In genomic region chr12:72273499-72273837, GRCh38 we compare ENCODE assay signal across 11 cellular contexts. TPM values are rescaled to one million over a fixed set of nuclear protein-coding genes. Genes with fewer than 3 reads are reported as not detected.
DNase-seq lines count a peak whose midpoint lies in the region; ATAC-seq, FAIRE-seq and TF ChIP-seq lines count a peak whose summit lies in the region.
"Had no signal": no experiment of that assay in that cellular context is flagged by ENCODE, and none has a peak within 500 bp of the region (broad histone marks: within the 10 kb centered on the region; RNA-seq: fewer than 3 reads in every experiment).

No MANE protein-coding gene starts in this region.

- POLR2A ChIA-PET in A549 (lab: Yijun Ruan, JAX) = no interaction called here

- no peak overlapping the region for H3K4me3 Mint-ChIP-seq in activated T-helper 1 cell treated with anti-CD3 and anti-CD28 coated beads, Interleukin-12 subunit alpha, Interleukin-12 subunit beta, Interleukin-2, Interleukin-4 antibody, amounts not matched to agents 30 ng/mL and 10 ng/mL and 1 ng/mL, durations not matched to agents 14 hours and 24 hours and 36 hours

- H3K4me1 ChIP-seq in A549 (peaks cover 2% of the 10 kb centered on the region; the same call in 1 of the 3 replicates), fibroblast of lung (ENCODE audit: control insufficient read depth, extremely low read depth, insufficient read depth, low read length) (no peaks in the 10 kb centered on the region)
- H3K4me1 ChIP-seq: BLaER1 had no signal

- peak overlapping the region; percentile 94 for H3K4me2 ChIP-seq in A549
- H3K4me2 ChIP-seq in fibroblast of lung (ENCODE audit: extremely low read depth, insufficient read depth, low read length) = peak overlapping the region; percentile 65
- H3K4me2 ChIP-seq in neural cell (ENCODE audit: low read length) = peak overlapping the region; percentile 32
- H3K4me2 ChIP-seq: BLaER1, PC-9 had no signal

- no peak for ATAC-seq in A549
- ATAC-seq: stimulated activated naive B cell treated with anti-CD40 and anti-IgM and Interleukin-4, amounts not matched to agents 10 μg/mL and 1 μg/mL and 100 μg/mL, for 72 hours had no signal

- H3K9me2 ChIP-seq in neural cell (ENCODE audit: insufficient read depth, low read length) = no peaks in the 10 kb centered on the region

- H3K79me2 ChIP-seq in fibroblast of lung (ENCODE audit: control insufficient read depth, insufficient read depth, low read length) (peaks cover 67% of the 10 kb centered on the region), neural cell (replicated peaks; ENCODE audit: insufficient read depth, low read length) (peaks cover 64% of the 10 kb centered on the region)

- TF ChIP-seq CTCF in A549 (IDR thresholded peaks at IDR 0.05) (no peak), fibroblast of lung (conservative IDR thresholded peaks at IDR 0.05 in 1 of 2, IDR thresholded peaks at IDR 0.05 in 1 of 2; ENCODE audit: low read depth in 1 of 2, low read length in 2 of 2) (no peak), neural cell (IDR thresholded peaks at IDR 0.05; ENCODE audit: poor library complexity, severe bottlenecking) (no peak)

- H3K4me3 ChIP-seq in A549 = peak overlapping the region; percentile 49
- H3K4me3 ChIP-seq in fibroblast of lung (replicated peaks in 1 of 4; ENCODE audit: control extremely low read depth in 1 of 4, insufficient read depth in 1 of 4, low read depth in 3 of 4, low read length in 4 of 4) = peak overlapping the region; percentile 59 to 76 (median 74)
- H3K4me3 ChIP-seq in neural cell (ENCODE audit: low read length) = peak overlapping the region; percentile 81
- H3K4me3 ChIP-seq: BLaER1, PC-9 had no signal

- TF ChIP-seq EP300 in A549 (IDR thresholded peaks at IDR 0.05) = no peak
- TF ChIP-seq EP300 in neural cell (conservative IDR thresholded peaks at IDR 0.05; ENCODE audit: poor library complexity, severe bottlenecking) = no peak

- DNase-seq in A549 (ENCODE audit: low read depth in 1 of 2, low spot score in 1 of 2) (no peak), HuH-7.5 (ENCODE audit: low spot score) (peak; percentile 50), fibroblast of lung (ENCODE audit: low read depth in 2 of 2) (no peak), DMS114 treated with DMSO at 0.1 percent for 48 hours (lab: John Stamatoyannopoulos, UW; ENCODE audit: unreplicated experiment) (no peak), SKM-1 (lab: John Stamatoyannopoulos, UW; ENCODE audit: unreplicated experiment) (no peak), NCI-H2227 treated with DMSO at 0.1 percent for 48 hours (lab: John Stamatoyannopoulos, UW) (no peak)
- DNase-seq in activated T-helper 1 cell treated with anti-CD3 and anti-CD28 coated beads, Interleukin-12 subunit alpha, Interleukin-12 subunit beta, Interleukin-2, Interleukin-4 antibody, amounts not matched to agents 30 ng/mL and 10 ng/mL and 1 ng/mL, durations not matched to agents 14 hours and 24 hours and 36 hours (ENCODE audit: low spot score) = no peak
- DNase-seq: PC-9; stimulated activated naive B cell treated with anti-CD40 and anti-IgM and Interleukin-4, amounts not matched to agents 10 μg/mL and 1 μg/mL and 100 μg/mL, for 72 hours had no signal

- intact Hi-C loops in activated T-helper 1 cell treated with anti-CD3 and anti-CD28 coated beads, Interleukin-12 subunit alpha, Interleukin-12 subunit beta, Interleukin-2, Interleukin-4 antibody, amounts not matched to agents 30 ng/mL and 10 ng/mL and 1 ng/mL, durations not matched to agents 14 hours and 24 hours and 36 hours (cut with micrococcal nuclease) = no loop called here

- 9% methylated on average over 17 of the region's 24 CpGs for WGBS in A549 (ENCODE audit: missing lambda C conversion rate)

- peak overlapping the region; percentile 71 for H2AFZ ChIP-seq in fibroblast of lung (ENCODE audit: low read length)
- peak overlapping the region; percentile 28 for H2AFZ ChIP-seq in neural cell (ENCODE audit: low read depth, low read length)
- H2AFZ ChIP-seq: PC-9 had no signal

- no peak for FAIRE-seq in A549 (lab: Jason Lieb, UNC)

- H3K27me3 ChIP-seq in fibroblast of lung (ENCODE audit: control insufficient read depth, insufficient read depth, low read length) = peaks cover 6% of the 10 kb centered on the region
- peaks cover 23% of the 10 kb centered on the region for H3K27me3 ChIP-seq in neural cell (ENCODE audit: insufficient read depth, low read depth, low read length)

- H4K20me1 ChIP-seq in fibroblast of lung (ENCODE audit: control insufficient read depth, extremely low read depth, insufficient read depth, low read length) (no peaks in the 10 kb centered on the region), neural cell (ENCODE audit: insufficient read depth) (no peaks in the 10 kb centered on the region)
- H4K20me1 ChIP-seq: BLaER1 had no signal

- H3K9me3 Mint-ChIP-seq in activated T-helper 1 cell treated with anti-CD3 and anti-CD28 coated beads, Interleukin-12 subunit alpha, Interleukin-12 subunit beta, Interleukin-2, Interleukin-4 antibody, amounts not matched to agents 30 ng/mL and 10 ng/mL and 1 ng/mL, durations not matched to agents 14 hours and 24 hours and 36 hours = no peaks in the 10 kb centered on the region
- H3K9me3 Mint-ChIP-seq: stimulated activated naive B cell treated with anti-CD40 and anti-IgM and Interleukin-4, amounts not matched to agents 10 μg/mL and 1 μg/mL and 100 μg/mL, for 72 hours had no signal

- H3K36me3 ChIP-seq in fibroblast of lung (ENCODE audit: control insufficient read depth, insufficient read depth, low read length) = no peaks in the 10 kb centered on the region
- no peaks in the 10 kb centered on the region for H3K36me3 ChIP-seq in neural cell (ENCODE audit: insufficient read depth, low read length)
- H3K36me3 ChIP-seq: BLaER1 had no signal

- H3K9me3 ChIP-seq in A549 (no peaks in the 10 kb centered on the region), fibroblast of lung (ENCODE audit: control insufficient read depth, insufficient read depth, low read depth, low read length) (no peaks in the 10 kb centered on the region), neural cell (ENCODE audit: low read length) (no peaks in the 10 kb centered on the region)

- no peaks in the 10 kb centered on the region for H3K36me3 Mint-ChIP-seq in activated T-helper 1 cell treated with anti-CD3 and anti-CD28 coated beads, Interleukin-12 subunit alpha, Interleukin-12 subunit beta, Interleukin-2, Interleukin-4 antibody, amounts not matched to agents 30 ng/mL and 10 ng/mL and 1 ng/mL, durations not matched to agents 14 hours and 24 hours and 36 hours (ENCODE audit: low read depth)
- H3K36me3 Mint-ChIP-seq: stimulated activated naive B cell treated with anti-CD40 and anti-IgM and Interleukin-4, amounts not matched to agents 10 μg/mL and 1 μg/mL and 100 μg/mL, for 72 hours had no signal

- CTCF ChIA-PET in A549 (lab: Yijun Ruan, JAX) = interaction anchor here (1.0 kb wide), 1 partner anchor 9 kb away, joined by 4 read pairs; no protein-coding TSS in a partner anchor

- H3K27ac Mint-ChIP-seq in activated T-helper 1 cell treated with anti-CD3 and anti-CD28 coated beads, Interleukin-12 subunit alpha, Interleukin-12 subunit beta, Interleukin-2, Interleukin-4 antibody, amounts not matched to agents 30 ng/mL and 10 ng/mL and 1 ng/mL, durations not matched to agents 14 hours and 24 hours and 36 hours = no peak overlapping the region
- H3K27ac Mint-ChIP-seq: stimulated activated naive B cell treated with anti-CD40 and anti-IgM and Interleukin-4, amounts not matched to agents 10 μg/mL and 1 μg/mL and 100 μg/mL, for 72 hours had no signal

- H3K27ac ChIP-seq in A549 (no peak overlapping the region), fibroblast of lung (ENCODE audit: insufficient read depth, low read length) (peak overlapping the region; percentile 85), neural cell (ENCODE audit: low read length) (peak overlapping the region; percentile 85)
- H3K27ac ChIP-seq: BLaER1, PC-9 had no signal

- TF ChIP-seq RAD21 in A549 (conservative IDR thresholded peaks at IDR 0.05 in 1 of 2, IDR thresholded peaks at IDR 0.05 in 1 of 2) = no peak
- TF ChIP-seq RAD21 in neural cell (conservative IDR thresholded peaks at IDR 0.05) = no peak

- peak overlapping the region; percentile 77 for H3K9ac ChIP-seq in fibroblast of lung (ENCODE audit: insufficient read depth, low read length)
- peak overlapping the region; percentile 84 for H3K9ac ChIP-seq in neural cell (ENCODE audit: low read length)
- H3K9ac ChIP-seq: BLaER1 had no signal

- peaks cover 52% of the 10 kb centered on the region for H3K27me3 Mint-ChIP-seq in activated T-helper 1 cell treated with anti-CD3 and anti-CD28 coated beads, Interleukin-12 subunit alpha, Interleukin-12 subunit beta, Interleukin-2, Interleukin-4 antibody, amounts not matched to agents 30 ng/mL and 10 ng/mL and 1 ng/mL, durations not matched to agents 14 hours and 24 hours and 36 hours (ENCODE audit: insufficient read depth)

- TF ChIP-seq POLR2A in A549 (IDR thresholded peaks at IDR 0.05; ENCODE audit: low read length) = no peak

- H3K4me1 Mint-ChIP-seq in activated T-helper 1 cell treated with anti-CD3 and anti-CD28 coated beads, Interleukin-12 subunit alpha, Interleukin-12 subunit beta, Interleukin-2, Interleukin-4 antibody, amounts not matched to agents 30 ng/mL and 10 ng/mL and 1 ng/mL, durations not matched to agents 14 hours and 24 hours and 36 hours (ENCODE audit: low read depth) = peaks cover 4% of the 10 kb centered on the region

- H3F3A ChIP-seq in neural cell (ENCODE audit: insufficient read depth, low read length, poor library complexity, severe bottlenecking) = no peaks in the 10 kb centered on the region

TF ChIP-seq in A549, 52 proteins besides CTCF, POLR2A, EP300 and RAD21 (continues in another document):
- TF ChIP-seq RFX5 (IDR thresholded peaks at IDR 0.05) = no peak

TF ChIP-seq in neural cell, 6 proteins besides CTCF, POLR2A, EP300 and RAD21 (continues in another document):
- no peak for TF ChIP-seq TAF1 (IDR thresholded peaks at IDR 0.05; ENCODE audit: low read depth)
- TF ChIP-seq POLR2AphosphoS5 (IDR thresholded peaks at IDR 0.05) = no peak

RNA-seq across cellular contexts. Expression of gene TRHDE, which starts 1.3 kb away (rescaled TPM):
- polyA plus RNA-seq in A549 (2011; rRNA removed) = 0.16 and 0.20 TPM in 2 replicates
- 0.01 and 0.03 TPM in 2 replicates for polyA plus RNA-seq in A549 (2012; cell fraction: cytosol; rRNA removed)
- 0.02 and 0.07 TPM in 2 replicates for polyA plus RNA-seq in A549 (2012; cell fraction: nucleus; rRNA removed)
- 0.10 to 0.32 TPM (median 0.13 TPM) in 3 replicates for polyA plus RNA-seq in A549 (2017; fragmentation: RNase III; extraction: RNeasy Plus Mini Kit Qiagen cat#74134 plus additional on column Dnase treatment)
- polyA minus RNA-seq in A549 (2011; rRNA and poly(A)+ RNA removed) = 0.10 and 0.12 TPM in 2 replicates
- total RNA-seq in fibroblast of lung = 5.9 and 7.3 TPM in 2 replicates
- polyA plus RNA-seq in fibroblast of lung = 8.8 and 17.6 TPM in 2 replicates
- 7.1 and 7.7 TPM in 2 replicates for polyA plus RNA-seq in fibroblast of lung (2012)
- polyA minus RNA-seq in fibroblast of lung (ENCODE audit: low replicate concordance) = 5.3 and 12.8 TPM in 2 replicates
- polyA plus RNA-seq in neural cell = 14.7 and 20.6 TPM in 2 replicates
- 89.9 and 96.2 TPM in 2 replicates for polyA minus RNA-seq in neural cell
- total RNA-seq in activated T-helper 1 cell treated with anti-CD3 and anti-CD28 coated beads, Interleukin-12 subunit alpha, Interleukin-12 subunit beta, Interleukin-2, Interleukin-4 antibody, amounts not matched to agents 30 ng/mL and 10 ng/mL and 1 ng/mL, durations not matched to agents 14 hours and 24 hours and 36 hours = not detected in 2 replicates

Comparison
In these comparisons a context has a peak if more than half of its experiments do, and no peak if none do; other contexts are left out.
1. H3K27ac ChIP-seq: peak in fibroblast of lung (single experiment) and neural cell (single experiment); none in A549 (0 of 2).
2. H3K4me2 ChIP-seq: peak in every context shown above with its lines; median percentile 94 in A549; 65 in fibroblast of lung; 32 in neural cell.
3. Peak in every context shown above with its lines, with median percentiles within 50 percentile points of each other: H3K4me3 ChIP-seq.